18 cellular contexts compared by ENCODE assay signal in genomic region chr1:38476784-38477175, GRCh38.
DNase-seq lines count a peak whose midpoint lies in the region; ATAC-seq and TF ChIP-seq lines count a peak whose summit lies in the region.
"Had no signal": no experiment of that assay in that cellular context is flagged by ENCODE, and none has a peak within 500 bp of the region (broad histone marks: within the 10 kb centered on the region; RNA-seq: fewer than 3 reads in every experiment).

No MANE protein-coding gene starts in this region.

- H3K27ac Mint-ChIP-seq in stimulated activated naive CD8-positive, alpha-beta T cell treated with anti-CD3 and anti-CD28 coated beads, Interleukin-15, Interleukin-2, amounts not matched to agents 100 ng/mL and 50 ng/mL, for 24 hours: no peak overlapping the region
- H3K27ac Mint-ChIP-seq: activated CD4-positive, alpha-beta T cell treated with anti-CD3 and anti-CD28 coated beads, Interleukin-2, amount 10 ng/mL, durations not matched to agents 7 days and 5 days; natural killer cell treated with Interleukin-12 subunit alpha and Interleukin-12 subunit beta and Interleukin-15 and Interleukin-18, amount 100 ng/mL, for 72 hours had no signal

- H3K36me3 ChIP-seq in esophagus muscularis mucosa: no peaks in the 10 kb centered on the region
- H3K36me3 ChIP-seq in neural cell (ENCODE audit: insufficient read depth, low read length): no peaks in the 10 kb centered on the region
- H3K36me3 ChIP-seq: HAP-1 had no signal

- H3K4me2 ChIP-seq in neural cell (ENCODE audit: low read length): no peak overlapping the region

- TF ChIP-seq RAD21 in neural cell (conservative IDR thresholded peaks at IDR 0.05): no peak

- 68% methylated on average over 12 of the region's 12 CpGs for WGBS in esophagus muscularis mucosa

- H3K27me3 ChIP-seq in esophagus muscularis mucosa (peaks cover 0 to 69% (median 10%) of the 10 kb centered on the region in 4 donors), neural cell (ENCODE audit: insufficient read depth, low read depth, low read length) (peaks cover 28% of the 10 kb centered on the region)

- no peaks in the 10 kb centered on the region for H4K20me1 ChIP-seq in neural cell (ENCODE audit: insufficient read depth)

- H3K36me3 Mint-ChIP-seq in stimulated activated naive CD8-positive, alpha-beta T cell treated with anti-CD3 and anti-CD28 coated beads, Interleukin-15, Interleukin-2, amounts not matched to agents 100 ng/mL and 50 ng/mL, for 24 hours (ENCODE audit: low read depth): peaks cover 6% of the 10 kb centered on the region
- H3K36me3 Mint-ChIP-seq: natural killer cell treated with Interleukin-12 subunit alpha and Interleukin-12 subunit beta and Interleukin-15 and Interleukin-18, amount 100 ng/mL, for 72 hours had no signal

- H3K4me1 Mint-ChIP-seq in stimulated activated naive CD8-positive, alpha-beta T cell treated with anti-CD3 and anti-CD28 coated beads, Interleukin-15, Interleukin-2, amounts not matched to agents 100 ng/mL and 50 ng/mL, for 24 hours (ENCODE audit: low read depth): peaks cover 18% of the 10 kb centered on the region

- DNase-seq in stimulated activated naive CD8-positive, alpha-beta T cell treated with anti-CD3 and anti-CD28 coated beads, Interleukin-15, Interleukin-2, amounts not matched to agents 100 U/mL and 50 U/mL, for 24 hours: no peak
- DNase-seq in esophagus muscularis mucosa (ENCODE audit: extremely low spot score): no peak
- DNase-seq in COLO668 (lab: John Stamatoyannopoulos, UW; ENCODE audit: unreplicated experiment): no peak
- DNase-seq in NCI-H82 (lab: John Stamatoyannopoulos, UW): no peak
- DNase-seq: activated CD4-positive, alpha-beta T cell treated with anti-CD3 and anti-CD28 coated beads, Interleukin-2, amount 10 ng/mL, durations not matched to agents 7 days and 5 days; Caco-2; effector CD4-positive, alpha-beta T cell; kidney glomerular epithelial cell; NCI-H2081; SHP77; small intestine had no signal

- H3K9me3 ChIP-seq in esophagus muscularis mucosa (no peaks in the 10 kb centered on the region), neural cell (ENCODE audit: low read length) (peaks cover 13% of the 10 kb centered on the region)
- H3K9me3 ChIP-seq: Caco-2, HAP-1 had no signal

- no peaks in the 10 kb centered on the region for H3K79me2 ChIP-seq in neural cell (replicated peaks; ENCODE audit: insufficient read depth, low read length)

- no peak overlapping the region for H2AFZ ChIP-seq in neural cell (ENCODE audit: low read depth, low read length)

- no peaks in the 10 kb centered on the region for H3K9me2 ChIP-seq in neural cell (ENCODE audit: insufficient read depth, low read length)

- peaks cover 14% of the 10 kb centered on the region for H3K9me3 Mint-ChIP-seq in stimulated activated naive CD8-positive, alpha-beta T cell treated with anti-CD3 and anti-CD28 coated beads, Interleukin-15, Interleukin-2, amounts not matched to agents 100 ng/mL and 50 ng/mL, for 24 hours
- H3K9me3 Mint-ChIP-seq: activated CD4-positive, alpha-beta T cell treated with anti-CD3 and anti-CD28 coated beads, Interleukin-2, amount 10 ng/mL, durations not matched to agents 7 days and 5 days; natural killer cell treated with Interleukin-12 subunit alpha and Interleukin-12 subunit beta and Interleukin-15 and Interleukin-18, amount 100 ng/mL, for 72 hours had no signal

- peak overlapping the region; percentile 30 for H3K4me3 Mint-ChIP-seq in stimulated activated naive CD8-positive, alpha-beta T cell treated with anti-CD3 and anti-CD28 coated beads, Interleukin-15, Interleukin-2, amounts not matched to agents 100 ng/mL and 50 ng/mL, for 24 hours
- H3K4me3 Mint-ChIP-seq: activated CD4-positive, alpha-beta T cell treated with anti-CD3 and anti-CD28 coated beads, Interleukin-2, amount 10 ng/mL, durations not matched to agents 7 days and 5 days; natural killer cell treated with Interleukin-12 subunit alpha and Interleukin-12 subunit beta and Interleukin-15 and Interleukin-18, amount 100 ng/mL, for 72 hours had no signal

- peaks cover 12% of the 10 kb centered on the region for H3F3A ChIP-seq in neural cell (ENCODE audit: insufficient read depth, low read length, poor library complexity, severe bottlenecking)

- TF ChIP-seq POLR2A in esophagus muscularis mucosa (IDR thresholded peaks at IDR 0.05; ENCODE audit: low read depth): no peak

- ATAC-seq in stimulated activated naive CD8-positive, alpha-beta T cell treated with anti-CD3 and anti-CD28 coated beads, Interleukin-15, Interleukin-2, amounts not matched to agents 100 U/mL and 50 U/mL, for 24 hours: no peak
- ATAC-seq in HG02973 (IDR thresholded peaks at IDR 0.05; ENCODE audit: unreplicated experiment) (no peak), GM18870 (IDR thresholded peaks at IDR 0.05; ENCODE audit: unreplicated experiment) (no peak)
- ATAC-seq: natural killer cell treated with Interleukin-12 subunit alpha and Interleukin-12 subunit beta and Interleukin-15 and Interleukin-18, amount 100 ng/mL, for 72 hours had no signal

- TF ChIP-seq EP300 in esophagus muscularis mucosa (IDR thresholded peaks at IDR 0.05) (no peak), neural cell (conservative IDR thresholded peaks at IDR 0.05; ENCODE audit: poor library complexity, severe bottlenecking) (no peak)

- H3K27me3 Mint-ChIP-seq in stimulated activated naive CD8-positive, alpha-beta T cell treated with anti-CD3 and anti-CD28 coated beads, Interleukin-15, Interleukin-2, amounts not matched to agents 100 ng/mL and 50 ng/mL, for 24 hours: peaks cover 73% of the 10 kb centered on the region

- peak overlapping the region; percentile 61 for H3K9ac ChIP-seq in neural cell (ENCODE audit: low read length)

- H3K27ac ChIP-seq in esophagus muscularis mucosa (replicated peaks in 1 of 4) (no peak overlapping the region), neural cell (ENCODE audit: low read length) (peak overlapping the region; percentile 90)
- H3K27ac ChIP-seq: HL-60 had no signal

- H3K4me1 ChIP-seq in esophagus muscularis mucosa: peaks cover 4 to 13% (median 8%) of the 10 kb centered on the region in 4 donors
- H3K4me1 ChIP-seq: Caco-2, HAP-1 had no signal

- intact Hi-C loops in esophagus muscularis mucosa (cut with DNase I): no loop called here

- peak overlapping the region; percentile 37 to 50 (median 39) for H3K4me3 ChIP-seq in esophagus muscularis mucosa
- H3K4me3 ChIP-seq in neural cell (ENCODE audit: low read length): peak overlapping the region; percentile 58
- H3K4me3 ChIP-seq: HAP-1 had no signal

- TF ChIP-seq CTCF in esophagus muscularis mucosa (IDR thresholded peaks at IDR 0.05): no peak
- TF ChIP-seq CTCF in neural cell (IDR thresholded peaks at IDR 0.05; ENCODE audit: poor library complexity, severe bottlenecking): no peak

TF ChIP-seq in neural cell, 6 proteins besides CTCF, POLR2A, EP300 and RAD21:
- TF ChIP-seq REST (IDR thresholded peaks at IDR 0.05; ENCODE audit: borderline replicate concordance) (no peak), SMC3 (conservative IDR thresholded peaks at IDR 0.05; ENCODE audit: poor library complexity) (no peak), TAF1 (IDR thresholded peaks at IDR 0.05; ENCODE audit: low read depth) (no peak), MXI1 (conservative IDR thresholded peaks at IDR 0.05; ENCODE audit: poor library complexity, severe bottlenecking) (no peak), EZH2 (IDR thresholded peaks at IDR 0.05; ENCODE audit: borderline replicate concordance, insufficient read depth, low read length, poor library complexity, severe bottlenecking) (no peak), POLR2AphosphoS5 (IDR thresholded peaks at IDR 0.05) (no peak)
TF ChIP-seq in neural cell: peak in this region for 0.
